ENCODE assay signal across 1 cellular context in the genomic region with DNA sequence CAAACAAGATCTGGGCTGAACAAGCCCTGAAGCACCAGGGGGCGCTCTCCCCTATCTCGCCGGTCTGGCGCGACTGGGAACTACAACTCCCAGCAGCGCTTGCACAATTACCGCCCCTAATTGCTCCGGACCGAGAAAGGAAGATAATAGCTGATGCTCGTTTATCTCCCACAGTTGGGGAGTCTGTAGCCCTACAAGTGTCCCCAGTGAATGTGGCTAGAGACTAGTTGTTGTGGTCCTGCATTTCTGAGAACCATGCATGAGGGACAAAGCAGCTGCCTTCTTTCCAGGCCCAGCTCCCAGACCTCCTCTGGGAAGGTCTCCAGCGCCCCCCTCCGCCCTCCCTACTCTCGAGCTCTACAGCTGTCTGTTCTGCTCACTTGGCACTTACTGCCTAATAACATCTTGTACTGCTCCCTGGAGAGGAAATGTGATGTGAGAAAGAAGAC.
TF ChIP-seq lines count a peak whose summit lies in the region.

No MANE protein-coding gene starts in this region.

TF ChIP-seq in HepG2, 621 proteins besides CTCF, POLR2A, EP300 and RAD21 (continued from another document and continues in another):
- peak; percentile 31; the same call in 1 of the 2 replicates for TF ChIP-seq THAP9 (CRISPR knock-in tag; IDR thresholded peaks at IDR 0.05; ENCODE audit: borderline replicate concordance)
- no peak for TF ChIP-seq ZNF207 (IDR thresholded peaks at IDR 0.05; ENCODE audit: borderline replicate concordance)
- TF ChIP-seq TP53 (CRISPR knock-in tag; conservative IDR thresholded peaks at IDR 0.05): no peak
- TF ChIP-seq, protein P1, sequence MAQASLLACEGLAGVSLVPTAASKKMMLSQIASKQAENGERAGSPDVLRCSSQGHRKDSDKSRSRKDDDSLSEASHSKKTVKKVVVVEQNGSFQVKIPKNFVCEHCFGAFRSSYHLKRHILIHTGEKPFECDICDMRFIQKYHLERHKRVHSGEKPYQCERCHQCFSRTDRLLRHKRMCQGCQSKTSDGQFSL (CRISPR knock-in tag; IDR thresholded peaks at IDR 0.05): no peak
- peak; percentile 65 for TF ChIP-seq ZBTB7B (CRISPR knock-in tag; IDR thresholded peaks at IDR 0.05)
- no peak for TF ChIP-seq ZFP41 (CRISPR knock-in tag; IDR thresholded peaks at IDR 0.05; ENCODE audit: borderline replicate concordance)
- TF ChIP-seq, protein P2, sequence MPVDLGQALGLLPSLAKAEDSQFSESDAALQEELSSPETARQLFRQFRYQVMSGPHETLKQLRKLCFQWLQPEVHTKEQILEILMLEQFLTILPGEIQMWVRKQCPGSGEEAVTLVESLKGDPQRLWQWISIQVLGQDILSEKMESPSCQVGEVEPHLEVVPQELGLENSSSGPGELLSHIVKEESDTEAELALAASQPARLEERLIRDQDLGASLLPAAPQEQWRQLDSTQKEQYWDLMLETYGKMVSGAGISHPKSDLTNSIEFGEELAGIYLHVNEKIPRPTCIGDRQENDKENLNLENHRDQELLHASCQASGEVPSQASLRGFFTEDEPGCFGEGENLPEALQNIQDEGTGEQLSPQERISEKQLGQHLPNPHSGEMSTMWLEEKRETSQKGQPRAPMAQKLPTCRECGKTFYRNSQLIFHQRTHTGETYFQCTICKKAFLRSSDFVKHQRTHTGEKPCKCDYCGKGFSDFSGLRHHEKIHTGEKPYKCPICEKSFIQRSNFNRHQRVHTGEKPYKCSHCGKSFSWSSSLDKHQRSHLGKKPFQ (CRISPR knock-in tag; IDR thresholded peaks at IDR 0.05; ENCODE audit: insufficient replicate concordance): no peak
- TF ChIP-seq ARID3A (IDR thresholded peaks at IDR 0.05; ENCODE audit: low read depth, low read length): no peak
- no peak for TF ChIP-seq ZBTB3 (CRISPR knock-in tag; IDR thresholded peaks at IDR 0.05; ENCODE audit: borderline replicate concordance, low read depth)
- TF ChIP-seq, protein P3, sequence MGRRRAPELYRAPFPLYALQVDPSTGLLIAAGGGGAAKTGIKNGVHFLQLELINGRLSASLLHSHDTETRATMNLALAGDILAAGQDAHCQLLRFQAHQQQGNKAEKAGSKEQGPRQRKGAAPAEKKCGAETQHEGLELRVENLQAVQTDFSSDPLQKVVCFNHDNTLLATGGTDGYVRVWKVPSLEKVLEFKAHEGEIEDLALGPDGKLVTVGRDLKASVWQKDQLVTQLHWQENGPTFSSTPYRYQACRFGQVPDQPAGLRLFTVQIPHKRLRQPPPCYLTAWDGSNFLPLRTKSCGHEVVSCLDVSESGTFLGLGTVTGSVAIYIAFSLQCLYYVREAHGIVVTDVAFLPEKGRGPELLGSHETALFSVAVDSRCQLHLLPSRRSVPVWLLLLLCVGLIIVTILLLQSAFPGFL (CRISPR knock-in tag; IDR thresholded peaks at IDR 0.05): no peak
- no peak for TF ChIP-seq MAX (IDR thresholded peaks at IDR 0.05)
- TF ChIP-seq SOX13 (IDR thresholded peaks at IDR 0.05): no peak
- TF ChIP-seq SOX13 (CRISPR knock-in tag; conservative IDR thresholded peaks at IDR 0.05 in 1 of 2, IDR thresholded peaks at IDR 0.05 in 1 of 2): no peak
- TF ChIP-seq FOXP1 (IDR thresholded peaks at IDR 0.05): no peak
- no peak for TF ChIP-seq FOXP1 (CRISPR knock-in tag; IDR thresholded peaks at IDR 0.05)
- no peak for TF ChIP-seq KAT2B (IDR thresholded peaks at IDR 0.05; ENCODE audit: borderline replicate concordance, low read depth, low read length)
- no peak for TF ChIP-seq DPF2 (CRISPR knock-in tag; IDR thresholded peaks at IDR 0.05; ENCODE audit: borderline replicate concordance, low read depth)
- TF ChIP-seq EED (CRISPR knock-in tag; IDR thresholded peaks at IDR 0.05): no peak
- no peak for TF ChIP-seq HDAC6 (IDR thresholded peaks at IDR 0.05; ENCODE audit: low read depth, low read length)
- TF ChIP-seq, protein P4, sequence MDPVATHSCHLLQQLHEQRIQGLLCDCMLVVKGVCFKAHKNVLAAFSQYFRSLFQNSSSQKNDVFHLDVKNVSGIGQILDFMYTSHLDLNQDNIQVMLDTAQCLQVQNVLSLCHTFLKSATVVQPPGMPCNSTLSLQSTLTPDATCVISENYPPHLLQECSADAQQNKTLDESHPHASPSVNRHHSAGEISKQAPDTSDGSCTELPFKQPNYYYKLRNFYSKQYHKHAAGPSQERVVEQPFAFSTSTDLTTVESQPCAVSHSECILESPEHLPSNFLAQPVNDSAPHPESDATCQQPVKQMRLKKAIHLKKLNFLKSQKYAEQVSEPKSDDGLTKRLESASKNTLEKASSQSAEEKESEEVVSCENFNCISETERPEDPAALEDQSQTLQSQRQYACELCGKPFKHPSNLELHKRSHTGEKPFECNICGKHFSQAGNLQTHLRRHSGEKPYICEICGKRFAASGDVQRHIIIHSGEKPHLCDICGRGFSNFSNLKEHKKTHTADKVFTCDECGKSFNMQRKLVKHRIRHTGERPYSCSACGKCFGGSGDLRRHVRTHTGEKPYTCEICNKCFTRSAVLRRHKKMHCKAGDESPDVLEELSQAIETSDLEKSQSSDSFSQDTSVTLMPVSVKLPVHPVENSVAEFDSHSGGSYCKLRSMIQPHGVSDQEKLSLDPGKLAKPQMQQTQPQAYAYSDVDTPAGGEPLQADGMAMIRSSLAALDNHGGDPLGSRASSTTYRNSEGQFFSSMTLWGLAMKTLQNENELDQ (CRISPR knock-in tag; IDR thresholded peaks at IDR 0.05; ENCODE audit: borderline replicate concordance): no peak
- peak; percentile 85 for TF ChIP-seq KDM2A (CRISPR knock-in tag; IDR thresholded peaks at IDR 0.05; ENCODE audit: borderline replicate concordance, low read depth)
- no peak for TF ChIP-seq ZNF709 (CRISPR knock-in tag; IDR thresholded peaks at IDR 0.05)
- no peak for TF ChIP-seq NFE2L1 (CRISPR knock-in tag; IDR thresholded peaks at IDR 0.05; ENCODE audit: borderline replicate concordance)
- TF ChIP-seq MTERF4 (CRISPR knock-in tag; IDR thresholded peaks at IDR 0.05): no peak
- TF ChIP-seq ZKSCAN5 (CRISPR knock-in tag; IDR thresholded peaks at IDR 0.05): no peak
- TF ChIP-seq ZNF205 (CRISPR knock-in tag; IDR thresholded peaks at IDR 0.05): peak; percentile 70; the same call in 1 of the 2 replicates
- TF ChIP-seq NPAS2 (CRISPR knock-in tag; IDR thresholded peaks at IDR 0.05; ENCODE audit: borderline replicate concordance): no peak
- TF ChIP-seq ZSCAN9 (CRISPR knock-in tag; IDR thresholded peaks at IDR 0.05; ENCODE audit: borderline replicate concordance): no peak
- no peak for TF ChIP-seq ZNF652 (CRISPR knock-in tag; IDR thresholded peaks at IDR 0.05; ENCODE audit: borderline replicate concordance, low read depth)
- TF ChIP-seq ZNF121 (CRISPR knock-in tag; IDR thresholded peaks at IDR 0.05): no peak
- TF ChIP-seq HCFC1 (IDR thresholded peaks at IDR 0.05; ENCODE audit: low read depth, low read length): peak; percentile 84
- TF ChIP-seq, protein P5, sequence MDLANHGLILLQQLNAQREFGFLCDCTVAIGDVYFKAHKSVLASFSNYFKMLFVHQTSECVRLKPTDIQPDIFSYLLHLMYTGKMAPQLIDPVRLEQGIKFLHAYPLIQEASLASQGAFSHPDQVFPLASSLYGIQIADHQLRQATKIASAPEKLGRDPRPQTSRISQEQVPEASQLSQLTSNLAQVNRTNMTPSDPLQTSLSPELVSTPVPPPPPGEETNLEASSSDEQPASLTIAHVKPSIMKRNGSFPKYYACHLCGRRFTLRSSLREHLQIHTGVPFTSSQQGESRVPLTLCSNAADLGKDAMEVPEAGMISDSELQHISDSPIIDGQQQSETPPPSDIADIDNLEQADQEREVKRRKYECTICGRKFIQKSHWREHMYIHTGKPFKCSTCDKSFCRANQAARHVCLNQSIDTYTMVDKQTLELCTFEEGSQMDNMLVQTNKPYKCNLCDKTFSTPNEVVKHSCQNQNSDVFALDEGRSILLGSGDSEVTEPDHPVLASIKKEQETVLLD (CRISPR knock-in tag; IDR thresholded peaks at IDR 0.05; ENCODE audit: low read depth): no peak
- TF ChIP-seq DRAP1 (CRISPR knock-in tag; IDR thresholded peaks at IDR 0.05): no peak
- TF ChIP-seq CENPBD1 (CRISPR knock-in tag; IDR thresholded peaks at IDR 0.05; ENCODE audit: borderline replicate concordance, low read depth): no peak
- TF ChIP-seq NFYC (CRISPR knock-in tag; IDR thresholded peaks at IDR 0.05): no peak
- no peak for TF ChIP-seq HMG20B (CRISPR knock-in tag; conservative IDR thresholded peaks at IDR 0.05)
- TF ChIP-seq THYN1 (CRISPR knock-in tag; IDR thresholded peaks at IDR 0.05; ENCODE audit: borderline replicate concordance, low read depth): no peak
- no peak for TF ChIP-seq HDAC1 (CRISPR knock-in tag; IDR thresholded peaks at IDR 0.05)
- no peak for TF ChIP-seq ZNF10 (CRISPR knock-in tag; IDR thresholded peaks at IDR 0.05; ENCODE audit: borderline replicate concordance, low read depth)
- peak; percentile 72 for TF ChIP-seq ZNF501 (CRISPR knock-in tag; IDR thresholded peaks at IDR 0.05)
- no peak for TF ChIP-seq MATR3 (CRISPR knock-in tag; IDR thresholded peaks at IDR 0.05)
- TF ChIP-seq ZNF562 (CRISPR knock-in tag; IDR thresholded peaks at IDR 0.05; ENCODE audit: borderline replicate concordance): no peak
- TF ChIP-seq ATF1 (CRISPR knock-in tag; IDR thresholded peaks at IDR 0.05): no peak
- no peak for TF ChIP-seq HOXA9 (CRISPR knock-in tag; IDR thresholded peaks at IDR 0.05; ENCODE audit: borderline replicate concordance)
- TF ChIP-seq TAF1 (CRISPR knock-in tag; IDR thresholded peaks at IDR 0.05): no peak
- no peak for TF ChIP-seq ZNF780A (CRISPR knock-in tag; IDR thresholded peaks at IDR 0.05)
- TF ChIP-seq HIC2 (CRISPR knock-in tag; IDR thresholded peaks at IDR 0.05; ENCODE audit: low read depth): no peak
- no peak for TF ChIP-seq ASH2L (IDR thresholded peaks at IDR 0.05; ENCODE audit: insufficient read length, low read depth, low read length)
- TF ChIP-seq SATB2 (CRISPR knock-in tag; IDR thresholded peaks at IDR 0.05): no peak
- peak; percentile 33; the same call in 1 of the 2 replicates for TF ChIP-seq RXRB (CRISPR knock-in tag; IDR thresholded peaks at IDR 0.05; ENCODE audit: borderline replicate concordance)
- no peak for TF ChIP-seq NAIF1 (CRISPR knock-in tag; IDR thresholded peaks at IDR 0.05; ENCODE audit: borderline replicate concordance)
- no peak for TF ChIP-seq RFX3 (CRISPR knock-in tag; IDR thresholded peaks at IDR 0.05)
- no peak for TF ChIP-seq PCBP2 (optimal IDR thresholded peaks at IDR 0.05; ENCODE audit: low read depth, low read length, poor library complexity, severe bottlenecking)
- TF ChIP-seq NR3C1 (CRISPR knock-in tag; IDR thresholded peaks at IDR 0.05): no peak
- no peak for TF ChIP-seq SRY (CRISPR knock-in tag; IDR thresholded peaks at IDR 0.05)
